In genomic region chr9:70760228-70760627, GRCh38 we compare ENCODE assay signal across 23 cellular contexts.
DNase-seq lines count a peak whose midpoint lies in the region; ATAC-seq, FAIRE-seq and TF ChIP-seq lines count a peak whose summit lies in the region.
"Had no signal": no experiment of that assay in that cellular context is flagged by ENCODE, and none has a peak within 500 bp of the region (broad histone marks: within the 10 kb centered on the region; RNA-seq: fewer than 3 reads in every experiment).

No MANE protein-coding gene starts in this region.

- CTCF ChIA-PET in IMR-90 (lab: Yijun Ruan, JAX) = no interaction called here
- CTCF ChIA-PET in CD8-positive, alpha-beta T cell (lab: Charles Lee) = no interaction called here

- no peak overlapping the region for H2BK120ac ChIP-seq in IMR-90 (ENCODE audit: low read depth, low read length)

- no peaks in the 10 kb centered on the region for H3K36me3 Mint-ChIP-seq in CD8-positive, alpha-beta T cell
- H3K36me3 Mint-ChIP-seq: CD4-positive, CD25-positive, alpha-beta regulatory T cell; IgD-negative memory B cell had no signal

- 41% methylated on average over 3 of the region's 8 CpGs; no CpG with 5 or more reads in 1 of the 2 experiments for WGBS in IMR-90 (ENCODE audit: extremely low coverage in 2 of 2, insufficient read length in 1 of 2), 2 experiments

- H3K27ac Mint-ChIP-seq in CD8-positive, alpha-beta T cell = no peak overlapping the region
- H3K27ac Mint-ChIP-seq: CD4-positive, CD25-positive, alpha-beta regulatory T cell; GM23338; HFFc6; IgD-negative memory B cell had no signal

- POLR2A ChIA-PET in IMR-90 (lab: Charles Lee; ENCODE audit: unreplicated experiment) = no interaction called here
- POLR2A ChIA-PET in CD8-positive, alpha-beta T cell (lab: Charles Lee) = interaction anchor here (0.6 to 1.0 kb wide), 2 partner anchors 11 to 831 kb away, joined by 3 to 8 read pairs; no protein-coding TSS in a partner anchor

- H4K8ac ChIP-seq in IMR-90 (ENCODE audit: low read depth in 2 of 2, low read length in 2 of 2) = no peak overlapping the region

- no peaks in the 10 kb centered on the region for H3K4me1 ChIP-seq in IMR-90 (ENCODE audit: control insufficient read depth, insufficient read depth, low read length)
- no peaks in the 10 kb centered on the region for H3K4me1 ChIP-seq in CD8-positive, alpha-beta T cell (ENCODE audit: insufficient read depth, low read length)
- H3K4me1 ChIP-seq: Caco-2 had no signal

- dilution Hi-C loops in IMR-90 (cut with HindIII; ENCODE audit: low sequenced_read_pairs, unreplicated experiment) = no loop called here

- no peaks in the 10 kb centered on the region for H3K27me3 ChIP-seq in IMR-90 (ENCODE audit: control insufficient read depth, insufficient read depth, low read length)
- H3K27me3 ChIP-seq in CD8-positive, alpha-beta T cell (ENCODE audit: insufficient read depth, low read length) = no peaks in the 10 kb centered on the region
- H3K27me3 ChIP-seq: BE2C had no signal

- ATAC-seq in IMR-90 (ENCODE audit: low read depth) = no peak
- no peak for ATAC-seq in CD8-positive, alpha-beta T cell
- ATAC-seq in GM18505 (IDR thresholded peaks at IDR 0.05; ENCODE audit: unreplicated experiment) = no peak
- ATAC-seq: GM23338 had no signal

- H3K27ac ChIP-seq in IMR-90 (ENCODE audit: insufficient read depth, low read length) (no peak overlapping the region), VCaP (peak overlapping the region; percentile 90)
- no peak overlapping the region for H3K27ac ChIP-seq in CD8-positive, alpha-beta T cell (ENCODE audit: low read depth, low read length)

- no peak for TF ChIP-seq POLR2A in IMR-90 (IDR thresholded peaks at IDR 0.05; ENCODE audit: low read depth, low read length)
- TF ChIP-seq POLR2A in NB4 (IDR thresholded peaks at IDR 0.05; ENCODE audit: extremely low read depth, insufficient read length) = no peak
- TF ChIP-seq POLR2A in GM18505 (IDR thresholded peaks at IDR 0.05; ENCODE audit: borderline replicate concordance, extremely low read depth, insufficient read depth, insufficient read length) = no peak

- no peaks in the 10 kb centered on the region for H4K20me1 ChIP-seq in IMR-90 (ENCODE audit: insufficient read depth, low read length)

- H2BK20ac ChIP-seq in IMR-90 (ENCODE audit: low read depth, low read length) = no peak overlapping the region

- H4K5ac ChIP-seq in IMR-90 (ENCODE audit: low read depth, low read length) = no peak overlapping the region

- H2AK5ac ChIP-seq in IMR-90 (ENCODE audit: low read depth, low read length) = no peak overlapping the region

- no peaks in the 10 kb centered on the region for H3K36me3 ChIP-seq in IMR-90 (ENCODE audit: control insufficient read depth, insufficient read depth, low read length)
- no peaks in the 10 kb centered on the region for H3K36me3 ChIP-seq in CD8-positive, alpha-beta T cell (ENCODE audit: insufficient read depth, low read length)
- H3K36me3 ChIP-seq: BE2C had no signal

- H2BK5ac ChIP-seq in IMR-90 (ENCODE audit: low read depth, low read length, poor library complexity, severe bottlenecking) = no peak overlapping the region

- TF ChIP-seq RAD21 in IMR-90 (IDR thresholded peaks at IDR 0.05; ENCODE audit: low read length) = no peak

- no peaks in the 10 kb centered on the region for H3K9me1 ChIP-seq in IMR-90 (ENCODE audit: insufficient read depth, low read length)

- no peak overlapping the region for H3K23ac ChIP-seq in IMR-90 (ENCODE audit: low read depth, low read length)

- no peak overlapping the region for H2AK9ac ChIP-seq in IMR-90 (replicated peaks; ENCODE audit: low read depth, low read length, poor library complexity)

- no peak overlapping the region for H3K18ac ChIP-seq in IMR-90 (ENCODE audit: low read depth, low read length)

- DNase-seq in IMR-90 (no peak), NB4 (ENCODE audit: low read depth) (peak; percentile 1), frontal cortex (ENCODE audit: low spot score in 2 of 2) (no peak)
- no peak for DNase-seq in CD8-positive, alpha-beta T cell
- DNase-seq: ACHN; BE2C; C1 segment of cervical spinal cord; Caco-2; CD4-positive, CD25-positive, alpha-beta regulatory T cell; DMS153; DMS79; GDM1; HCEC 1CT; HFFc6 had no signal

- FAIRE-seq in frontal cortex (lab: Jason Lieb, UNC) = no peak
- FAIRE-seq: A204.1, D721Med, GM12892, H54, HTR-8/SVneo had no signal

- no peak overlapping the region for H3K4me2 ChIP-seq in IMR-90 (ENCODE audit: low read depth, low read length)
- H3K4me2 ChIP-seq: GM23338 had no signal

- no peak overlapping the region for H3K4me3 ChIP-seq in IMR-90 (ENCODE audit: insufficient read depth, low read depth, low read length)
- H3K4me3 ChIP-seq in NB4 (ENCODE audit: low read depth, low read length) = no peak overlapping the region
- no peak overlapping the region for H3K4me3 ChIP-seq in CD8-positive, alpha-beta T cell (ENCODE audit: low read depth, low read length)
- H3K4me3 ChIP-seq: GM23338 had no signal

- TF ChIP-seq CTCF in IMR-90 (conservative IDR thresholded peaks at IDR 0.05; ENCODE audit: low read depth, low read length) (no peak), NB4 (IDR thresholded peaks at IDR 0.05; ENCODE audit: low read depth, low read length) (no peak), VCaP (conservative IDR thresholded peaks at IDR 0.05) (no peak)
- TF ChIP-seq CTCF in CD8-positive, alpha-beta T cell (IDR thresholded peaks at IDR 0.05) = no peak

- H2AFZ ChIP-seq in IMR-90 (replicated peaks; ENCODE audit: low read length, poor library complexity) = peak overlapping the region; percentile 51
- H2AFZ ChIP-seq: GM23338 had no signal

- H3K9me3 ChIP-seq in IMR-90 (ENCODE audit: control insufficient read depth, insufficient read depth, low read length) = no peaks in the 10 kb centered on the region
- no peaks in the 10 kb centered on the region for H3K9me3 ChIP-seq in CD8-positive, alpha-beta T cell (ENCODE audit: low read length)
- H3K9me3 ChIP-seq: BE2C, Caco-2 had no signal

- no peaks in the 10 kb centered on the region for H3K27me3 Mint-ChIP-seq in CD8-positive, alpha-beta T cell (ENCODE audit: low read depth)
- H3K27me3 Mint-ChIP-seq: CD4-positive, CD25-positive, alpha-beta regulatory T cell; IgD-negative memory B cell had no signal

- H2BK15ac ChIP-seq in IMR-90 (ENCODE audit: low read depth, low read length) = no peak overlapping the region

- H3K56ac ChIP-seq in IMR-90 (ENCODE audit: extremely low read depth, insufficient read depth, low read length) = no peak overlapping the region

- no peak overlapping the region for H3K9ac ChIP-seq in IMR-90 (ENCODE audit: low read depth, low read length)

- no peaks in the 10 kb centered on the region for H3K4me1 Mint-ChIP-seq in CD8-positive, alpha-beta T cell (ENCODE audit: low read depth)
- H3K4me1 Mint-ChIP-seq: CD4-positive, CD25-positive, alpha-beta regulatory T cell; IgD-negative memory B cell had no signal

- in situ Hi-C loops in IMR-90 (cut with MboI; ENCODE audit: low sequenced_read_pairs) = no loop called here

- intact Hi-C loops in IMR-90 (cut with micrococcal nuclease) = no loop called here
- intact Hi-C loops in CD8-positive, alpha-beta T cell (cut with DNase I, micrococcal nuclease) = no loop called here

- H3K9me3 Mint-ChIP-seq in CD8-positive, alpha-beta T cell = no peaks in the 10 kb centered on the region
- H3K9me3 Mint-ChIP-seq: GM23338, HFFc6 had no signal

- BruUV-seq in IMR-90 (replicated peaks; lab: Mats Ljungman, UMichigan) = no TSS peak

- H3K79me1 ChIP-seq in IMR-90 (ENCODE audit: low read depth in 1 of 2, low read length in 2 of 2) = no peaks in the 10 kb centered on the region

- H3K14ac ChIP-seq in IMR-90 (replicated peaks; ENCODE audit: low read depth, low read length) = no peak overlapping the region

- H3K4me3 Mint-ChIP-seq in CD8-positive, alpha-beta T cell = no peak overlapping the region
- H3K4me3 Mint-ChIP-seq: CD4-positive, CD25-positive, alpha-beta regulatory T cell; GM23338; HFFc6; IgD-negative memory B cell had no signal

- no peak overlapping the region for H3K4ac ChIP-seq in IMR-90 (ENCODE audit: low read depth, low read length)

- no peak overlapping the region for H4K91ac ChIP-seq in IMR-90 (ENCODE audit: insufficient read depth, low read depth, low read length)

TF ChIP-seq in IMR-90, 13 proteins besides CTCF, POLR2A, EP300 and RAD21:
- TF ChIP-seq, protein P1, sequence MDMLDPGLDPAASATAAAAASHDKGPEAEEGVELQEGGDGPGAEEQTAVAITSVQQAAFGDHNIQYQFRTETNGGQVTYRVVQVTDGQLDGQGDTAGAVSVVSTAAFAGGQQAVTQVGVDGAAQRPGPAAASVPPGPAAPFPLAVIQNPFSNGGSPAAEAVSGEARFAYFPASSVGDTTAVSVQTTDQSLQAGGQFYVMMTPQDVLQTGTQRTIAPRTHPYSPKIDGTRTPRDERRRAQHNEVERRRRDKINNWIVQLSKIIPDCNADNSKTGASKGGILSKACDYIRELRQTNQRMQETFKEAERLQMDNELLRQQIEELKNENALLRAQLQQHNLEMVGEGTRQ (IDR thresholded peaks at IDR 0.05; ENCODE audit: low read depth, low read length) = no peak
- TF ChIP-seq ELK1 (IDR thresholded peaks at IDR 0.05; ENCODE audit: borderline replicate concordance, low read depth, low read length) (no peak), RFX5 (IDR thresholded peaks at IDR 0.05; ENCODE audit: low read depth, low read length) (no peak), FOS (IDR thresholded peaks at IDR 0.05; ENCODE audit: low read depth, low read length) (no peak), BHLHE40 (IDR thresholded peaks at IDR 0.05; ENCODE audit: low read depth, low read length) (no peak), MXI1 (IDR thresholded peaks at IDR 0.05; ENCODE audit: borderline replicate concordance, low read depth, low read length) (no peak), NFE2L2 (IDR thresholded peaks at IDR 0.05; ENCODE audit: low read depth, low read length) (no peak), MAZ (IDR thresholded peaks at IDR 0.05; ENCODE audit: borderline replicate concordance, low read depth, low read length) (no peak), RCOR1 (IDR thresholded peaks at IDR 0.05; ENCODE audit: insufficient replicate concordance, low read length) (no peak), CHD1 (IDR thresholded peaks at IDR 0.05; ENCODE audit: low read depth, low read length) (no peak), CEBPB (IDR thresholded peaks at IDR 0.05; ENCODE audit: low read depth, low read length) (no peak), MAFK (IDR thresholded peaks at IDR 0.05; ENCODE audit: low read depth, low read length) (no peak), SMC3 (IDR thresholded peaks at IDR 0.05; ENCODE audit: low read depth, low read length) (no peak)
